Comparison of ENCODE assay signal across 24 cellular contexts in the genomic region with DNA sequence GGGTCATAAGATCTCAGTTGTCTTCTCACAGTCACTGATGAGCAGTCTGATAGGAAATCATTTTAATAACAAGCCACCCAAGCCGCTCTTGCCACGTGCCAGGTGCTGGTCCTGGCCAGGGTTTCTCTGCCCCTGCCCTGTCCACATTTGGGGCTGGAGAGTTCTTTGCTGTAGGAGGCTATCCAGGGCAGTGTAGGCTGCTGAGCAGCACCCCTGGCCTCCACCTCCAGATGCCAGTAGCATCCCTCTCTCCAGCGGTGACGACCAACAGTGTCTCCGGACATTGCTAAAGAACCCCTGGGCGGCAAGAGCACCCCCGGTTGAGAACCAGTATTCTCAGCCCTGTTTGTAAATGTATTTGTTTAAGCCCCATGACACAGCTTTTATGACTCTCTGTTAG.
"Had no signal": no experiment of that assay in that cellular context is flagged by ENCODE, and none has a peak within 500 bp of the region (broad histone marks: within the 10 kb centered on the region; RNA-seq: fewer than 3 reads in every experiment).

No MANE protein-coding gene starts in this region.

- H3K9me3 ChIP-seq: prostate gland, right atrium auricular region, testis had no signal

- H3K27me3 Mint-ChIP-seq: memory B cell had no signal

- FAIRE-seq: frontal cortex, kidney, urothelium cell line had no signal

- H3K27ac ChIP-seq: prostate gland, right atrium auricular region, sigmoid colon, testis, tibial nerve, upper lobe of left lung had no signal

- H3K27me3 ChIP-seq: right atrium auricular region, sigmoid colon, testis, tibial nerve, upper lobe of left lung had no signal

- H3K4me3 Mint-ChIP-seq: effector memory CD8-positive, alpha-beta T cell; memory B cell; mesothelial cell of epicardium; naive B cell; natural killer cell treated with Interleukin-12 subunit alpha and Interleukin-12 subunit beta and Interleukin-15 and Interleukin-18, amount 100 ng/mL, for 72 hours; neural crest cell; stimulated activated effector memory CD8-positive, alpha-beta T cell treated with anti-CD3 and anti-CD28 coated beads, Interleukin-12 subunit alpha, Interleukin-12 subunit beta, amount 100 ng/mL, for 72 hours had no signal

- H3K4me1 Mint-ChIP-seq: memory B cell; mesothelial cell of epicardium; naive B cell; neural crest cell; stimulated activated effector memory CD8-positive, alpha-beta T cell treated with anti-CD3 and anti-CD28 coated beads, Interleukin-12 subunit alpha, Interleukin-12 subunit beta, amount 100 ng/mL, for 72 hours had no signal

- H3K36me3 Mint-ChIP-seq: memory B cell; mesothelial cell of epicardium; naive B cell; natural killer cell treated with Interleukin-12 subunit alpha and Interleukin-12 subunit beta and Interleukin-15 and Interleukin-18, amount 100 ng/mL, for 72 hours; stimulated activated effector memory CD8-positive, alpha-beta T cell treated with anti-CD3 and anti-CD28 coated beads, Interleukin-12 subunit alpha, Interleukin-12 subunit beta, amount 100 ng/mL, for 72 hours had no signal

- ATAC-seq: effector memory CD8-positive, alpha-beta T cell; mucosa of descending colon; stimulated activated effector memory CD8-positive, alpha-beta T cell treated with anti-CD3 and anti-CD28 coated beads, Interleukin-12 subunit alpha, Interleukin-12 subunit beta, amount 100 ng/mL, for 72 hours; stimulated activated naive CD8-positive, alpha-beta T cell treated with anti-CD3 and anti-CD28 coated beads, Interleukin-15, Interleukin-2, amounts not matched to agents 100 U/mL and 50 U/mL, for 24 hours had no signal

- H3K27ac Mint-ChIP-seq: effector memory CD8-positive, alpha-beta T cell; memory B cell; mesothelial cell of epicardium; naive B cell; natural killer cell treated with Interleukin-12 subunit alpha and Interleukin-12 subunit beta and Interleukin-15 and Interleukin-18, amount 100 ng/mL, for 72 hours; stimulated activated effector memory CD8-positive, alpha-beta T cell treated with anti-CD3 and anti-CD28 coated beads, Interleukin-12 subunit alpha, Interleukin-12 subunit beta, amount 100 ng/mL, for 72 hours had no signal

- H3K9me3 Mint-ChIP-seq: effector memory CD8-positive, alpha-beta T cell; memory B cell; natural killer cell treated with Interleukin-12 subunit alpha and Interleukin-12 subunit beta and Interleukin-15 and Interleukin-18, amount 100 ng/mL, for 72 hours; neural crest cell; stimulated activated effector memory CD8-positive, alpha-beta T cell treated with anti-CD3 and anti-CD28 coated beads, Interleukin-12 subunit alpha, Interleukin-12 subunit beta, amount 100 ng/mL, for 72 hours had no signal

- H3K36me3 ChIP-seq: prostate gland, right atrium auricular region, sigmoid colon, tibial nerve, upper lobe of left lung had no signal

- H3K4me1 ChIP-seq: prostate gland, right atrium auricular region, sigmoid colon, testis, tibial nerve, upper lobe of left lung had no signal

- DNase-seq: cortex of kidney; effector memory CD8-positive, alpha-beta T cell; head of caudate nucleus; kidney; mucosa of descending colon; naive B cell; sigmoid colon; stimulated activated CD4-positive, alpha-beta T cell treated with anti-CD3 and anti-CD28 coated beads, Interleukin-2, amount 100 ng/mL, for 24 hours; stimulated activated CD4-positive, alpha-beta T cell treated with anti-CD3 and anti-CD28 coated beads, Interleukin-4, amount 100 ng/mL, for 24 hours; stimulated activated naive CD8-positive, alpha-beta T cell treated with anti-CD3 and anti-CD28 coated beads, Interleukin-15, Interleukin-2, amounts not matched to agents 100 U/mL and 50 U/mL, for 24 hours; substantia nigra; testis; upper lobe of left lung had no signal

- H3K4me3 ChIP-seq: lung, mucosa of descending colon, prostate gland, right atrium auricular region, sigmoid colon, testis, tibial nerve, upper lobe of left lung had no signal
